1 cellular context compared by ENCODE assay signal in genomic region chr2:105438104-105438929, GRCh38.
TF ChIP-seq lines count a peak whose summit lies in the region.

No MANE protein-coding gene starts in this region.

TF ChIP-seq in K562, 482 proteins besides CTCF, POLR2A, EP300 and RAD21 (continued from another document and continues in another):
- TF ChIP-seq ETV1 (tag; conservative IDR thresholded peaks at IDR 0.05; ENCODE audit: low read depth) (no peak), SNIP1 (IDR thresholded peaks at IDR 0.05; ENCODE audit: low read depth) (no peak), MNT (conservative IDR thresholded peaks at IDR 0.05) (peak; percentile 21 to 67; a peak in 2 of 4 replicates), ZNF644 (tag; IDR thresholded peaks at IDR 0.05; ENCODE audit: low read depth) (peak; percentile 84; the same call in 1 of the 2 replicates), PRDM10 (IDR thresholded peaks at IDR 0.05; ENCODE audit: partially characterized antibody) (no peak), HNRNPL (IDR thresholded peaks at IDR 0.05; ENCODE audit: low read depth, low read length) (no peak), ZNF589 (CRISPR knock-in tag; IDR thresholded peaks at IDR 0.05; ENCODE audit: low read depth) (peak; percentile 69; the same call in 1 of the 2 replicates), FOXK2 (conservative IDR thresholded peaks at IDR 0.05 in 1 of 2, IDR thresholded peaks at IDR 0.05 in 1 of 2; ENCODE audit: low read depth in 2 of 2) (no peak), ZNF584 (CRISPR knock-in tag; IDR thresholded peaks at IDR 0.05; ENCODE audit: low read depth) (no peak), BHLHE40 (IDR thresholded peaks at IDR 0.05; ENCODE audit: low read length) (peak; percentile 88), DMBX1 (CRISPR knock-in tag; IDR thresholded peaks at IDR 0.05; ENCODE audit: borderline replicate concordance) (peak; percentile 53; the same call in 1 of the 2 replicates), PTRF (tag; IDR thresholded peaks at IDR 0.05) (no peak), ETS2 (tag; IDR thresholded peaks at IDR 0.05; ENCODE audit: borderline replicate concordance, poor library complexity, severe bottlenecking) (no peak), ZKSCAN8 (CRISPR knock-in tag; IDR thresholded peaks at IDR 0.05) (0 out of 2 replicates have a peak, but pooled peaks have one; percentile 57), ZFP30 (CRISPR knock-in tag; IDR thresholded peaks at IDR 0.05; ENCODE audit: borderline replicate concordance) (no peak), USF2 (CRISPR knock-in tag; IDR thresholded peaks at IDR 0.05) (peak; percentile 29; the same call in 1 of the 2 replicates), MAZ (CRISPR knock-in tag; conservative IDR thresholded peaks at IDR 0.05 in 1 of 2, IDR thresholded peaks at IDR 0.05 in 1 of 2) (peak in 1 of 2 experiments; percentile 55; a peak in 3 of 4 replicates), PHB (CRISPR knock-in tag; IDR thresholded peaks at IDR 0.05) (no peak), PTTG1 (tag; IDR thresholded peaks at IDR 0.05; ENCODE audit: low read depth) (no peak), NFE2 (IDR thresholded peaks at IDR 0.05; ENCODE audit: low read depth) (no peak), TAF7 (tag; IDR thresholded peaks at IDR 0.05) (no peak), MYC (IDR thresholded peaks at IDR 0.05; ENCODE audit: low read depth, low read length) (peak; percentile 71), MYC (CRISPR knock-in tag; IDR thresholded peaks at IDR 0.05; ENCODE audit: borderline replicate concordance, low read depth) (no peak), STAG1 (CRISPR knock-in tag; IDR thresholded peaks at IDR 0.05; ENCODE audit: borderline replicate concordance) (no peak), ZNF76 (CRISPR knock-in tag; IDR thresholded peaks at IDR 0.05; ENCODE audit: borderline replicate concordance) (0 out of 2 replicates have a peak, but pooled peaks have one; percentile 38), GTF2E2 (tag; IDR thresholded peaks at IDR 0.05) (no peak), ZNF609 (CRISPR knock-in tag; IDR thresholded peaks at IDR 0.05; ENCODE audit: borderline replicate concordance) (no peak), BCLAF1 (IDR thresholded peaks at IDR 0.05; ENCODE audit: borderline replicate concordance in 1 of 2, control insufficient read depth in 1 of 2, low read depth in 2 of 2, low read length in 1 of 2) (no peak), YBX1 (IDR thresholded peaks at IDR 0.05) (no peak), ZNF253 (CRISPR knock-in tag; conservative IDR thresholded peaks at IDR 0.05) (no peak), CREBBP (IDR thresholded peaks at IDR 0.05; ENCODE audit: low read depth, low read length) (no peak)
- TF ChIP-seq, protein P1, sequence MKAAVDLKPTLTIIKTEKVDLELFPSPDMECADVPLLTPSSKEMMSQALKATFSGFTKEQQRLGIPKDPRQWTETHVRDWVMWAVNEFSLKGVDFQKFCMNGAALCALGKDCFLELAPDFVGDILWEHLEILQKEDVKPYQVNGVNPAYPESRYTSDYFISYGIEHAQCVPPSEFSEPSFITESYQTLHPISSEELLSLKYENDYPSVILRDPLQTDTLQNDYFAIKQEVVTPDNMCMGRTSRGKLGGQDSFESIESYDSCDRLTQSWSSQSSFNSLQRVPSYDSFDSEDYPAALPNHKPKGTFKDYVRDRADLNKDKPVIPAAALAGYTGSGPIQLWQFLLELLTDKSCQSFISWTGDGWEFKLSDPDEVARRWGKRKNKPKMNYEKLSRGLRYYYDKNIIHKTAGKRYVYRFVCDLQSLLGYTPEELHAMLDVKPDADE (conservative IDR thresholded peaks at IDR 0.05; ENCODE audit: control insufficient read depth, low read depth, low read length), result no peak
- TF ChIP-seq, protein P2, sequence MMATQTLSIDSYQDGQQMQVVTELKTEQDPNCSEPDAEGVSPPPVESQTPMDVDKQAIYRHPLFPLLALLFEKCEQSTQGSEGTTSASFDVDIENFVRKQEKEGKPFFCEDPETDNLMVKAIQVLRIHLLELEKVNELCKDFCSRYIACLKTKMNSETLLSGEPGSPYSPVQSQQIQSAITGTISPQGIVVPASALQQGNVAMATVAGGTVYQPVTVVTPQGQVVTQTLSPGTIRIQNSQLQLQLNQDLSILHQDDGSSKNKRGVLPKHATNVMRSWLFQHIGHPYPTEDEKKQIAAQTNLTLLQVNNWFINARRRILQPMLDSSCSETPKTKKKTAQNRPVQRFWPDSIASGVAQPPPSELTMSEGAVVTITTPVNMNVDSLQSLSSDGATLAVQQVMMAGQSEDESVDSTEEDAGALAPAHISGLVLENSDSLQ (IDR thresholded peaks at IDR 0.05), result peak; percentile 74
- TF ChIP-seq, protein P3, sequence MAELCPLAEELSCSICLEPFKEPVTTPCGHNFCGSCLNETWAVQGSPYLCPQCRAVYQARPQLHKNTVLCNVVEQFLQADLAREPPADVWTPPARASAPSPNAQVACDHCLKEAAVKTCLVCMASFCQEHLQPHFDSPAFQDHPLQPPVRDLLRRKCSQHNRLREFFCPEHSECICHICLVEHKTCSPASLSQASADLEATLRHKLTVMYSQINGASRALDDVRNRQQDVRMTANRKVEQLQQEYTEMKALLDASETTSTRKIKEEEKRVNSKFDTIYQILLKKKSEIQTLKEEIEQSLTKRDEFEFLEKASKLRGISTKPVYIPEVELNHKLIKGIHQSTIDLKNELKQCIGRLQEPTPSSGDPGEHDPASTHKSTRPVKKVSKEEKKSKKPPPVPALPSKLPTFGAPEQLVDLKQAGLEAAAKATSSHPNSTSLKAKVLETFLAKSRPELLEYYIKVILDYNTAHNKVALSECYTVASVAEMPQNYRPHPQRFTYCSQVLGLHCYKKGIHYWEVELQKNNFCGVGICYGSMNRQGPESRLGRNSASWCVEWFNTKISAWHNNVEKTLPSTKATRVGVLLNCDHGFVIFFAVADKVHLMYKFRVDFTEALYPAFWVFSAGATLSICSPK (IDR thresholded peaks at IDR 0.05; ENCODE audit: borderline replicate concordance), result no peak
- TF ChIP-seq, protein P4, sequence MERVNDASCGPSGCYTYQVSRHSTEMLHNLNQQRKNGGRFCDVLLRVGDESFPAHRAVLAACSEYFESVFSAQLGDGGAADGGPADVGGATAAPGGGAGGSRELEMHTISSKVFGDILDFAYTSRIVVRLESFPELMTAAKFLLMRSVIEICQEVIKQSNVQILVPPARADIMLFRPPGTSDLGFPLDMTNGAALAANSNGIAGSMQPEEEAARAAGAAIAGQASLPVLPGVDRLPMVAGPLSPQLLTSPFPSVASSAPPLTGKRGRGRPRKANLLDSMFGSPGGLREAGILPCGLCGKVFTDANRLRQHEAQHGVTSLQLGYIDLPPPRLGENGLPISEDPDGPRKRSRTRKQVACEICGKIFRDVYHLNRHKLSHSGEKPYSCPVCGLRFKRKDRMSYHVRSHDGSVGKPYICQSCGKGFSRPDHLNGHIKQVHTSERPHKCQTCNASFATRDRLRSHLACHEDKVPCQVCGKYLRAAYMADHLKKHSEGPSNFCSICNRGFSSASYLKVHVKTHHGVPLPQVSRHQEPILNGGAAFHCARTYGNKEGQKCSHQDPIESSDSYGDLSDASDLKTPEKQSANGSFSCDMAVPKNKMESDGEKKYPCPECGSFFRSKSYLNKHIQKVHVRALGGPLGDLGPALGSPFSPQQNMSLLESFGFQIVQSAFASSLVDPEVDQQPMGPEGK (CRISPR knock-in tag; IDR thresholded peaks at IDR 0.05; ENCODE audit: borderline replicate concordance), result no peak
